In genomic region chr16:79542196-79542859, GRCh38 we compare ENCODE assay signal across 22 cellular contexts. TPM values are rescaled to one million over a fixed set of nuclear protein-coding genes. Genes with fewer than 3 reads are reported as not detected.
DNase-seq lines count a peak whose midpoint lies in the region; ATAC-seq and TF ChIP-seq lines count a peak whose summit lies in the region.
"Had no signal": no experiment of that assay in that cellular context is flagged by ENCODE, and none has a peak within 500 bp of the region (broad histone marks: within the 10 kb centered on the region; RNA-seq: fewer than 3 reads in every experiment).

No MANE protein-coding gene starts in this region.

- intact Hi-C loops in dendritic cell treated with granulocyte-macrophage colony-stimulating factor and Interleukin-4, amounts not matched to agents 40 ng/mL and 50 ng/mL, for 4 days (cut with micrococcal nuclease), result no loop called here
- intact Hi-C loops in left ventricle myocardium superior (cut with micrococcal nuclease) (no loop called here), mucosa of descending colon (cut with DNase I, micrococcal nuclease) (no loop called here), thyroid gland (cut with DNase I) (no loop called here)

- no peaks in the 10 kb centered on the region for H3K27me3 ChIP-seq in thyroid gland
- H3K27me3 ChIP-seq: brain microvascular endothelial cell, Peyer's patch had no signal

- H3K27me3 Mint-ChIP-seq in dendritic cell treated with granulocyte-macrophage colony-stimulating factor and Interleukin-4, amounts not matched to agents 40 ng/mL and 50 ng/mL, for 4 days, result peaks cover 30% of the 10 kb centered on the region

- H3K4me3 ChIP-seq in mucosa of descending colon (no peak overlapping the region), thyroid gland (replicated peaks in 1 of 3) (no peak overlapping the region)
- H3K4me3 ChIP-seq: Peyer's patch had no signal

- H3K27ac ChIP-seq in thyroid gland, result peak overlapping the region; percentile 33 to 61 (median 60)
- H3K27ac ChIP-seq: brain microvascular endothelial cell, Peyer's patch, WERI-Rb-1 had no signal

- H3K9me3 Mint-ChIP-seq in dendritic cell treated with granulocyte-macrophage colony-stimulating factor and Interleukin-4, amounts not matched to agents 40 ng/mL and 50 ng/mL, for 4 days, result no peaks in the 10 kb centered on the region
- H3K9me3 Mint-ChIP-seq: activated T-helper 2 cell treated with anti-CD3 and anti-CD28 coated beads, Interferon-gamma antibody, Interleukin-2, Interleukin-4, amounts not matched to agents 10 μg/mL and 5 μg/mL and 100 μg/mL, durations not matched to agents 14 hours and 24 hours and 36 hours; CD4-positive, alpha-beta T cell; T-helper 1 cell treated with Interleukin-12 subunit alpha and Interleukin-12 subunit beta and Interleukin-4 antibody, amounts not matched to agents 30 μg/mL and 1 μg/mL, for 36 hours had no signal

- H3K4me1 Mint-ChIP-seq in dendritic cell treated with granulocyte-macrophage colony-stimulating factor and Interleukin-4, amounts not matched to agents 40 ng/mL and 50 ng/mL, for 4 days (ENCODE audit: low read depth), result peaks cover 27% of the 10 kb centered on the region
- H3K4me1 Mint-ChIP-seq: activated naive CD8-positive, alpha-beta T cell treated with anti-CD3 and anti-CD28 coated beads, Interleukin-2, amount 10 ng/mL, durations not matched to agents 7 days and 5 days; naive thymus-derived CD4-positive, alpha-beta T cell had no signal

- in situ Hi-C loops in KBM-7 (cut with MboI; ENCODE audit: low pct_unique_long_range_greater_than_20kb, low sequenced_read_pairs), result no loop called here

- peak overlapping the region; percentile 85 for H3K27ac Mint-ChIP-seq in dendritic cell treated with granulocyte-macrophage colony-stimulating factor and Interleukin-4, amounts not matched to agents 40 ng/mL and 50 ng/mL, for 4 days
- H3K27ac Mint-ChIP-seq: activated naive CD8-positive, alpha-beta T cell treated with anti-CD3 and anti-CD28 coated beads, Interleukin-2, amount 10 ng/mL, durations not matched to agents 7 days and 5 days; activated T-helper 2 cell treated with anti-CD3 and anti-CD28 coated beads, Interferon-gamma antibody, Interleukin-2, Interleukin-4, amounts not matched to agents 10 μg/mL and 5 μg/mL and 100 μg/mL, durations not matched to agents 14 hours and 24 hours and 36 hours; CD4-positive, alpha-beta T cell; naive thymus-derived CD4-positive, alpha-beta T cell; T-helper 1 cell treated with Interleukin-12 subunit alpha and Interleukin-12 subunit beta and Interleukin-4 antibody, amounts not matched to agents 30 μg/mL and 1 μg/mL, for 36 hours had no signal

- TF ChIP-seq CTCF in mucosa of descending colon (IDR thresholded peaks at IDR 0.05) (no peak), thyroid gland (IDR thresholded peaks at IDR 0.05) (no peak)

- no peaks in the 10 kb centered on the region for H3K36me3 Mint-ChIP-seq in dendritic cell treated with granulocyte-macrophage colony-stimulating factor and Interleukin-4, amounts not matched to agents 40 ng/mL and 50 ng/mL, for 4 days (ENCODE audit: low read depth)
- H3K36me3 Mint-ChIP-seq: activated naive CD8-positive, alpha-beta T cell treated with anti-CD3 and anti-CD28 coated beads, Interleukin-2, amount 10 ng/mL, durations not matched to agents 7 days and 5 days; naive thymus-derived CD4-positive, alpha-beta T cell had no signal

- peak; percentile 69 for DNase-seq in left ventricle myocardium superior
- peak in 2 of 3 donors; percentile 24 to 29 for DNase-seq in mucosa of descending colon
- DNase-seq in thyroid gland, result peak; percentile 26 to 33
- no peak for DNase-seq in KBM-7
- DNase-seq in epidermal melanocyte (ENCODE audit: insufficient read length, low spot score), result no peak
- DNase-seq: activated CD4-positive, alpha-beta T cell treated with anti-CD3 and anti-CD28 coated beads, Interleukin-2, amount 50 U/mL, for 1 hour; activated naive CD8-positive, alpha-beta T cell treated with anti-CD3 and anti-CD28 coated beads, Interleukin-2, amount 10 ng/mL, durations not matched to agents 7 days and 5 days; brain microvascular endothelial cell; CD4-positive, alpha-beta T cell; DMS 273 treated with DMSO at 0.1 percent for 48 hours; GOT3; mesenchymal stem cell; naive thymus-derived CD4-positive, alpha-beta T cell; NCI-H1105; NCI-H446 treated with DMSO at 0.1 percent for 48 hours; WERI-Rb-1 had no signal

- no peak for TF ChIP-seq POLR2A in thyroid gland (IDR thresholded peaks at IDR 0.05)

- H3K36me3 ChIP-seq in mucosa of descending colon (ENCODE audit: low read depth) (no peaks in the 10 kb centered on the region), thyroid gland (no peaks in the 10 kb centered on the region)
- H3K36me3 ChIP-seq: brain microvascular endothelial cell, Peyer's patch, WERI-Rb-1 had no signal

- H3K4me1 ChIP-seq in mucosa of descending colon (ENCODE audit: low read depth) (no peaks in the 10 kb centered on the region), thyroid gland (peaks cover 3 to 13% of the 10 kb centered on the region in 2 donors)
- H3K4me1 ChIP-seq: Peyer's patch had no signal

- no peak overlapping the region for H3K4me3 Mint-ChIP-seq in dendritic cell treated with granulocyte-macrophage colony-stimulating factor and Interleukin-4, amounts not matched to agents 40 ng/mL and 50 ng/mL, for 4 days
- H3K4me3 Mint-ChIP-seq: activated naive CD8-positive, alpha-beta T cell treated with anti-CD3 and anti-CD28 coated beads, Interleukin-2, amount 10 ng/mL, durations not matched to agents 7 days and 5 days; CD4-positive, alpha-beta T cell; naive thymus-derived CD4-positive, alpha-beta T cell; T-helper 1 cell treated with Interleukin-12 subunit alpha and Interleukin-12 subunit beta and Interleukin-4 antibody, amounts not matched to agents 30 μg/mL and 1 μg/mL, for 36 hours had no signal

- ATAC-seq in left ventricle myocardium superior (peak; percentile 93), mucosa of descending colon (peak; percentile 45), GM19467 (IDR thresholded peaks at IDR 0.05; ENCODE audit: unreplicated experiment) (no peak), HG03025 (IDR thresholded peaks at IDR 0.05; ENCODE audit: low FRiP score, unreplicated experiment) (no peak)
- ATAC-seq: naive thymus-derived CD4-positive, alpha-beta T cell had no signal

- H3K9me3 ChIP-seq in mucosa of descending colon (no peaks in the 10 kb centered on the region), thyroid gland (no peaks in the 10 kb centered on the region)
- H3K9me3 ChIP-seq: Peyer's patch had no signal

- 75 to 76% methylated on average over 11 to 12 of the region's 12 CpGs for WGBS in thyroid gland, 2 donors

RNA-seq across cellular contexts. Expression of gene MAF, which starts 58.2 kb away (rescaled TPM):
- total RNA-seq in left ventricle myocardium superior, result 18.8 TPM
- total RNA-seq in mucosa of descending colon, result 10 to 100 TPM; 17.7 to 48.1 (median 25.1) TPM
- total RNA-seq in thyroid gland, result 100 to 1,000 TPM in 1 of 4 donors, 10 to 100 TPM in 3; 59.7 to 158 (median 67.1) TPM

Comparison
In these comparisons a context has a peak if more than half of its experiments do, and no peak if none do; other contexts are left out.
1. ATAC-seq: peak in left ventricle myocardium superior (single experiment) and mucosa of descending colon (single experiment); none in GM19467 (single experiment) and HG03025 (single experiment).
2. DNase-seq: peak in left ventricle myocardium superior (single experiment), mucosa of descending colon (2 of 3) and thyroid gland (2 of 2); none in KBM-7 (single experiment) and epidermal melanocyte (single experiment).